Comparison of ENCODE assay signal across 8 cellular contexts in genomic region chr19:21396893-21397572, GRCh38. TPM values are rescaled to one million over a fixed set of nuclear protein-coding genes. Genes with fewer than 3 reads are reported as not detected.
DNase-seq lines count a peak whose midpoint lies in the region; ATAC-seq and TF ChIP-seq lines count a peak whose summit lies in the region.

TSS of gene ZNF493 (plus strand) at chr19:21397133. CDS start at chr19:21397238, 105 bp downstream.

- intact Hi-C loops in right lobe of liver (cut with DNase I): no loop called here

- no peak for TF ChIP-seq CTCF in right lobe of liver (IDR thresholded peaks at IDR 0.05)

- H3K27me3 Mint-ChIP-seq in activated CD4-positive, alpha-beta memory T cell treated with anti-CD3 and anti-CD28 coated beads, Interleukin-2, amount 10 ng/mL, durations not matched to agents 7 days and 5 days: no peaks in the 10 kb centered on the region

- peak within 1 kb of the TSS; percentile 86 to 95 (median 89) for H3K9ac ChIP-seq in BLaER1 treated with 17β-estradiol and CSF1 and Interleukin-3, amounts not matched to agents 10 nM and 100 nM
- peak within 1 kb of the TSS; percentile 86 to 98 for H3K9ac ChIP-seq in duodenal mucosa (ENCODE audit: low read depth in 1 of 2, low read length in 2 of 2)

- H3K9me3 ChIP-seq in BLaER1 treated with 17β-estradiol and CSF1 and Interleukin-3, amounts not matched to agents 10 nM and 100 nM (replicated peaks in 1 of 11): peaks cover 72 to 88% (median 85%) of the 10 kb centered on the region in 11 experiments
- no peaks in the 10 kb centered on the region for H3K9me3 ChIP-seq in duodenal mucosa (ENCODE audit: control insufficient read depth in 1 of 2, low read length in 2 of 2)
- H3K9me3 ChIP-seq in right lobe of liver: peaks cover 0 to 2% (median 0%) of the 10 kb centered on the region in 4 donors

- peaks cover 0 to 10% (median 9%) of the 10 kb centered on the region in 10 experiments; a peak in 11 of 20 replicates for H3K4me1 ChIP-seq in BLaER1 treated with 17β-estradiol and CSF1 and Interleukin-3, amounts not matched to agents 10 nM and 100 nM
- H3K4me1 ChIP-seq in duodenal mucosa (ENCODE audit: control insufficient read depth in 1 of 2, insufficient read depth in 2 of 2, low read length in 2 of 2) (no peaks in the 10 kb centered on the region), right lobe of liver (peaks cover 0 to 7% (median 0%) of the 10 kb centered on the region in 4 donors)

- peak within 1 kb of the TSS; percentile 81 for H3K27ac Mint-ChIP-seq in activated CD4-positive, alpha-beta memory T cell treated with anti-CD3 and anti-CD28 coated beads, Interleukin-2, amount 10 ng/mL, durations not matched to agents 7 days and 5 days

- POLR2A ChIA-PET in activated CD4-positive, alpha-beta memory T cell treated with anti-CD3 and anti-CD28 coated beads, Interleukin-2, amount 10 ng/mL, durations not matched to agents 7 days and 5 days (lab: Charles Lee): interaction anchor here (0.7 to 2.4 kb wide), 29 partner anchors 34 to 1877 kb away, joined by 3 to 28 read pairs (median 4); partner anchors contain the start of genes ZNF100, ZNF257, ZNF429 and ZNF43

- H3K36me3 ChIP-seq in BLaER1 treated with 17β-estradiol and CSF1 and Interleukin-3, amounts not matched to agents 10 nM and 100 nM: peaks cover 36 to 44% (median 39%) of the 10 kb centered on the region in 11 experiments
- H3K36me3 ChIP-seq in duodenal mucosa (ENCODE audit: control insufficient read depth in 1 of 2, insufficient read depth in 2 of 2, low read length in 2 of 2) (peaks cover 0 to 9% of the 10 kb centered on the region in 2 donors), right lobe of liver (no peaks in the 10 kb centered on the region)

- H3K27me3 ChIP-seq in BLaER1 treated with 17β-estradiol and CSF1 and Interleukin-3, amounts not matched to agents 10 nM and 100 nM: no peaks in the 10 kb centered on the region
- H3K27me3 ChIP-seq in duodenal mucosa (ENCODE audit: control insufficient read depth in 1 of 2, insufficient read depth in 2 of 2, low read length in 2 of 2): no peaks in the 10 kb centered on the region
- H3K27me3 ChIP-seq in right lobe of liver: no peaks in the 10 kb centered on the region

- H4K20me1 ChIP-seq in BLaER1 treated with 17β-estradiol and CSF1 and Interleukin-3, amounts not matched to agents 10 nM and 100 nM: no peaks in the 10 kb centered on the region; a peak in 1 of 22 replicates

- H3K4me2 ChIP-seq in BLaER1 treated with 17β-estradiol and CSF1 and Interleukin-3, amounts not matched to agents 10 nM and 100 nM: peak within 1 kb of the TSS; percentile 74 to 93 (median 88)

- DNase-seq in NCI-H526 treated with DMSO at 0.1 percent for 48 hours (lab: John Stamatoyannopoulos, UW) (peak; percentile 85), right lobe of liver (peak; percentile 89 to 95 (median 92))
- peak; percentile 93 for DNase-seq in activated CD4-positive, alpha-beta memory T cell treated with anti-CD3 and anti-CD28 coated beads, Interleukin-2, amount 10 ng/mL, durations not matched to agents 7 days and 5 days
- peak; percentile 93 for DNase-seq in stimulated activated CD4-positive, alpha-beta T cell treated with anti-CD3 and anti-CD28 coated beads, Interleukin-4, amount 100 ng/mL, for 24 hours

- peak; percentile 63 for TF ChIP-seq POLR2A in right lobe of liver (IDR thresholded peaks at IDR 0.05)

- ATAC-seq in GM19324 (IDR thresholded peaks at IDR 0.05; ENCODE audit: low FRiP score, unreplicated experiment) (peak; percentile 100), HG03460 (IDR thresholded peaks at IDR 0.05; ENCODE audit: unreplicated experiment) (peak; percentile 99), right lobe of liver (peak; percentile 100)

- H3K9me3 Mint-ChIP-seq in activated CD4-positive, alpha-beta memory T cell treated with anti-CD3 and anti-CD28 coated beads, Interleukin-2, amount 10 ng/mL, durations not matched to agents 7 days and 5 days: peaks cover 27% of the 10 kb centered on the region

- peak within 1 kb of the TSS; percentile 73 to 94 (median 85) for H3K4me3 ChIP-seq in BLaER1 treated with 17β-estradiol and CSF1 and Interleukin-3, amounts not matched to agents 10 nM and 100 nM
- H3K4me3 ChIP-seq in duodenal mucosa (ENCODE audit: low read depth in 1 of 2, low read length in 2 of 2) (peak within 1 kb of the TSS; percentile 96 to 100), right lobe of liver (peak within 1 kb of the TSS; percentile 83 to 92 (median 86))

- peak within 1 kb of the TSS; percentile 71 to 93 (median 85) for H3K27ac ChIP-seq in BLaER1 treated with 17β-estradiol and CSF1 and Interleukin-3, amounts not matched to agents 10 nM and 100 nM
- peak within 1 kb of the TSS; percentile 79 for H3K27ac ChIP-seq in duodenal mucosa (ENCODE audit: low read depth, low read length)
- peak within 1 kb of the TSS; percentile 41 to 56 (median 47) for H3K27ac ChIP-seq in right lobe of liver

- peaks cover 22% of the 10 kb centered on the region for H3K4me1 Mint-ChIP-seq in activated CD4-positive, alpha-beta memory T cell treated with anti-CD3 and anti-CD28 coated beads, Interleukin-2, amount 10 ng/mL, durations not matched to agents 7 days and 5 days

- H3K4me3 Mint-ChIP-seq in activated CD4-positive, alpha-beta memory T cell treated with anti-CD3 and anti-CD28 coated beads, Interleukin-2, amount 10 ng/mL, durations not matched to agents 7 days and 5 days: peak within 1 kb of the TSS; percentile 93

- CTCF ChIA-PET in activated CD4-positive, alpha-beta memory T cell treated with anti-CD3 and anti-CD28 coated beads, Interleukin-2, amount 10 ng/mL, durations not matched to agents 7 days and 5 days (lab: Charles Lee): interaction anchor here (0.9 kb wide), 1 partner anchor 69 kb away, joined by 3 read pairs; no protein-coding TSS in a partner anchor

- WGBS in right lobe of liver (ENCODE audit: insufficient coverage, low coverage, low lambda C conversion rate, missing lambda C conversion rate): 1% methylated on average over 29 of the region's 31 CpGs

- peaks cover 41% of the 10 kb centered on the region for H3K36me3 Mint-ChIP-seq in activated CD4-positive, alpha-beta memory T cell treated with anti-CD3 and anti-CD28 coated beads, Interleukin-2, amount 10 ng/mL, durations not matched to agents 7 days and 5 days (ENCODE audit: low read depth)

RNA-seq across cellular contexts. Expression of gene ZNF493, which starts in this region (rescaled TPM):
- total RNA-seq in activated CD4-positive, alpha-beta memory T cell treated with anti-CD3 and anti-CD28 coated beads, Interleukin-2, amount 10 ng/mL, durations not matched to agents 7 days and 5 days: 10 to 100 TPM; 15.7 to 17.5 TPM
- 1 to 10 TPM; 5.9 to 9.3 (median 6.8) TPM for total RNA-seq in right lobe of liver

Comparison
In these comparisons a context has a peak if more than half of its experiments do, and no peak if none do; other contexts are left out.
1. Peak in every context shown above with its lines: DNase-seq, ATAC-seq, H3K4me3 ChIP-seq and H3K27ac ChIP-seq.